10 cellular contexts compared by ENCODE assay signal in the genomic region with DNA sequence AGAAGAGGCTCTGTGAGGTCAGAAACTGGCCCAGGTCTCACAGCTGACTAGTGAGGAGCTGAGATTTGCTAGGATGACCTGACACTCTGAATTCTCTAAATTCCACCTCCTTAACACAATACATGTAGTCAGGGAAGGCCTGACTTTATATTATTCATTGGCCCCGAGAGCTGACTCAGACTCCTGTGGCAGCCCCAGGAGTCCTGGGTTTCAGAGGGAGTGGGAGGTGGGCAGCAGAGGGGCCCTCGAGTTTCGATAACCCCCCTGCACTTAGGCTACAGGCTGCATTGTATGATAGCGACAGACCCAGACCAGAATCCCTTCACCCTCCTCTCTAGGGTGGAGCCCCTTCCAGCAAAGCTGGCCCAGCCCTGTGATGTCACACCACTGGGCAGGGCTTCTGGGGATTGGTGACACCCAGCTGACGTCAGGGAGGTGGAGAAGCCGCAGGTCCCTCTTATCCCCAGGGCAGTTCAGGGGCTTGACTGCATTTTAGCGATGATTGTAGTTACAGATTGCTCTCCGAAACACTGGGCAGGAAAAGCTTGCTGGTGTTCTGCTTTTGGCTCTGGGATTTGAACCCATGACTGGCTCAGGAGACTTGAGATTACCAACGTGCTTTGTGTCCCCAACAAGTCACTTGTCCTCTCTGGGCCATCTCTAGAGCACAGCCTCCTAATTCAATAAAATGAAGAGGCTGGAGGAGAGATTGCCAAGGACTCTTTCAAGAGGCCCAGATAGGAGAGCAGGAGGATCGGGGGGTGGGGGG. TPM values are rescaled to one million over a fixed set of nuclear protein-coding genes. Genes with fewer than 3 reads are reported as not detected.
DNase-seq lines count a peak whose midpoint lies in the region; ATAC-seq and TF ChIP-seq lines count a peak whose summit lies in the region.
"Had no signal": no experiment of that assay in that cellular context is flagged by ENCODE, and none has a peak within 500 bp of the region (broad histone marks: within the 10 kb centered on the region; RNA-seq: fewer than 3 reads in every experiment).

No MANE protein-coding gene starts in this region.

- H3K27ac Mint-ChIP-seq in activated CD8-positive, alpha-beta T cell treated with anti-CD3 and anti-CD28 coated beads for 36 hours, result no peak overlapping the region
- no peak overlapping the region for H3K27ac Mint-ChIP-seq in activated CD8-positive, alpha-beta T cell treated with anti-CD3 and anti-CD28 coated beads, Interleukin-2, amount 10 ng/mL, durations not matched to agents 7 days and 5 days
- H3K27ac Mint-ChIP-seq in T-cell, result no peak overlapping the region
- H3K27ac Mint-ChIP-seq: naive B cell had no signal

- no peaks in the 10 kb centered on the region for H3K4me1 Mint-ChIP-seq in activated CD8-positive, alpha-beta T cell treated with anti-CD3 and anti-CD28 coated beads for 36 hours (ENCODE audit: low read depth)
- no peaks in the 10 kb centered on the region for H3K4me1 Mint-ChIP-seq in activated CD8-positive, alpha-beta T cell treated with anti-CD3 and anti-CD28 coated beads, Interleukin-2, amount 10 ng/mL, durations not matched to agents 7 days and 5 days (ENCODE audit: low read depth)
- no peaks in the 10 kb centered on the region for H3K4me1 Mint-ChIP-seq in T-cell
- H3K4me1 Mint-ChIP-seq: naive B cell had no signal

- POLR2A ChIA-PET in activated CD8-positive, alpha-beta T cell treated with anti-CD3 and anti-CD28 coated beads for 36 hours (lab: Charles Lee), result interaction anchor here (0.5 kb wide), 1 partner anchor 255 kb away, joined by 4 read pairs; no protein-coding TSS in a partner anchor
- POLR2A ChIA-PET in activated CD8-positive, alpha-beta T cell treated with anti-CD3 and anti-CD28 coated beads, Interleukin-2, amount 10 ng/mL, durations not matched to agents 7 days and 5 days (lab: Charles Lee), result no interaction called here
- POLR2A ChIA-PET in T-cell (lab: Charles Lee), result no interaction called here

- peak; percentile 45 for ATAC-seq in activated CD8-positive, alpha-beta T cell treated with anti-CD3 and anti-CD28 coated beads for 36 hours
- ATAC-seq in activated CD8-positive, alpha-beta T cell treated with anti-CD3 and anti-CD28 coated beads, Interleukin-2, amount 10 ng/mL, durations not matched to agents 7 days and 5 days, result no peak
- ATAC-seq in T-cell (replicated peaks in 1 of 4) (no peak), GM18511 (IDR thresholded peaks at IDR 0.05; ENCODE audit: unreplicated experiment) (no peak)

- no peaks in the 10 kb centered on the region for H3K36me3 Mint-ChIP-seq in activated CD8-positive, alpha-beta T cell treated with anti-CD3 and anti-CD28 coated beads for 36 hours (ENCODE audit: low read depth)
- no peaks in the 10 kb centered on the region for H3K36me3 Mint-ChIP-seq in activated CD8-positive, alpha-beta T cell treated with anti-CD3 and anti-CD28 coated beads, Interleukin-2, amount 10 ng/mL, durations not matched to agents 7 days and 5 days (ENCODE audit: low read depth)
- H3K36me3 Mint-ChIP-seq in T-cell, result no peaks in the 10 kb centered on the region
- H3K36me3 Mint-ChIP-seq: naive B cell had no signal

- H3K4me1 ChIP-seq in thyroid gland, result peaks cover 18 to 38% of the 10 kb centered on the region in 2 donors
- H3K4me1 ChIP-seq: BLaER1 had no signal

- WGBS in thyroid gland, 2 donors, result 52 to 57% methylated on average over 6 to 10 of the region's 10 CpGs

- no peak overlapping the region for H3K4me3 Mint-ChIP-seq in activated CD8-positive, alpha-beta T cell treated with anti-CD3 and anti-CD28 coated beads for 36 hours
- H3K4me3 Mint-ChIP-seq in activated CD8-positive, alpha-beta T cell treated with anti-CD3 and anti-CD28 coated beads, Interleukin-2, amount 10 ng/mL, durations not matched to agents 7 days and 5 days, result no peak overlapping the region
- H3K4me3 Mint-ChIP-seq in T-cell, result no peak overlapping the region
- H3K4me3 Mint-ChIP-seq: naive B cell had no signal

- TF ChIP-seq POLR2A in thyroid gland (IDR thresholded peaks at IDR 0.05), result peak in 1 of 2 donors; percentile 54

- no peaks in the 10 kb centered on the region for H3K27me3 Mint-ChIP-seq in activated CD8-positive, alpha-beta T cell treated with anti-CD3 and anti-CD28 coated beads for 36 hours
- H3K27me3 Mint-ChIP-seq in activated CD8-positive, alpha-beta T cell treated with anti-CD3 and anti-CD28 coated beads, Interleukin-2, amount 10 ng/mL, durations not matched to agents 7 days and 5 days (ENCODE audit: low read depth), result peaks cover 2% of the 10 kb centered on the region
- peaks cover 0 to 3% of the 10 kb centered on the region in 2 donors for H3K27me3 Mint-ChIP-seq in T-cell

- H3K27ac ChIP-seq in thyroid gland, result peak overlapping the region; percentile 89 to 95 (median 90)
- H3K27ac ChIP-seq: BLaER1 had no signal

- H3K36me3 ChIP-seq in thyroid gland, result no peaks in the 10 kb centered on the region
- H3K36me3 ChIP-seq: BLaER1 had no signal

- no peak for DNase-seq in activated CD8-positive, alpha-beta T cell treated with anti-CD3 and anti-CD28 coated beads for 36 hours
- no peak for DNase-seq in activated CD8-positive, alpha-beta T cell treated with anti-CD3 and anti-CD28 coated beads, Interleukin-2, amount 10 ng/mL, durations not matched to agents 7 days and 5 days
- DNase-seq in SHP77 treated with DMSO at 0.1 percent for 48 hours (lab: John Stamatoyannopoulos, UW) (peak; percentile 72), fibroblast of the aortic adventitia (ENCODE audit: low read depth) (peak; percentile 73), thyroid gland (peak; percentile 58 to 61), T-cell (no peak)
- DNase-seq in activated naive CD4-positive, alpha-beta T cell treated with anti-CD3 and anti-CD28 coated beads, Interleukin-2, amount 50 U/mL, for 16 hours, result no peak
- DNase-seq: naive B cell had no signal

- H3K4me3 ChIP-seq in fibroblast of the aortic adventitia (ENCODE audit: low read depth, low read length) (no peak overlapping the region), thyroid gland (replicated peaks in 1 of 3) (no peak overlapping the region)
- H3K4me3 ChIP-seq: BLaER1 had no signal

- no peaks in the 10 kb centered on the region for H3K27me3 ChIP-seq in thyroid gland
- H3K27me3 ChIP-seq: BLaER1 had no signal

- TF ChIP-seq CTCF in activated CD8-positive, alpha-beta T cell treated with anti-CD3 and anti-CD28 coated beads for 36 hours (IDR thresholded peaks at IDR 0.05), result no peak
- TF ChIP-seq CTCF in fibroblast of the aortic adventitia (IDR thresholded peaks at IDR 0.05; ENCODE audit: insufficient read depth, low read length) (no peak), thyroid gland (IDR thresholded peaks at IDR 0.05) (no peak)

- H3K9me3 Mint-ChIP-seq in activated CD8-positive, alpha-beta T cell treated with anti-CD3 and anti-CD28 coated beads for 36 hours, result no peaks in the 10 kb centered on the region
- no peaks in the 10 kb centered on the region for H3K9me3 Mint-ChIP-seq in activated CD8-positive, alpha-beta T cell treated with anti-CD3 and anti-CD28 coated beads, Interleukin-2, amount 10 ng/mL, durations not matched to agents 7 days and 5 days (ENCODE audit: insufficient read depth)
- H3K9me3 Mint-ChIP-seq in T-cell, result no peaks in the 10 kb centered on the region
- H3K9me3 Mint-ChIP-seq: naive B cell had no signal

- CTCF ChIA-PET in activated CD8-positive, alpha-beta T cell treated with anti-CD3 and anti-CD28 coated beads for 36 hours (lab: Charles Lee), result interaction anchor here (0.9 to 1.3 kb wide), 3 partner anchors 14 to 106 kb away, joined by 3 to 5 read pairs (median 3); no protein-coding TSS in a partner anchor
- CTCF ChIA-PET in activated CD8-positive, alpha-beta T cell treated with anti-CD3 and anti-CD28 coated beads, Interleukin-2, amount 10 ng/mL, durations not matched to agents 7 days and 5 days (lab: Charles Lee), result no interaction called here
- CTCF ChIA-PET in T-cell (lab: Charles Lee), result no interaction called here

- intact Hi-C loops in activated CD8-positive, alpha-beta T cell treated with anti-CD3 and anti-CD28 coated beads for 36 hours (cut with micrococcal nuclease), result no loop called here
- intact Hi-C loops in thyroid gland (cut with DNase I), result no loop called here

- H3K9me3 ChIP-seq in thyroid gland, result no peaks in the 10 kb centered on the region
- H3K9me3 ChIP-seq: BLaER1 had no signal

RNA-seq across cellular contexts. Expression of a gene that starts 17.0 kb away (rescaled TPM):
- total RNA-seq in activated CD8-positive, alpha-beta T cell treated with anti-CD3 and anti-CD28 coated beads for 36 hours, result not detected
- not detected for total RNA-seq in activated CD8-positive, alpha-beta T cell treated with anti-CD3 and anti-CD28 coated beads, Interleukin-2, amount 10 ng/mL, durations not matched to agents 7 days and 5 days
- not detected in 2 replicates for total RNA-seq in fibroblast of the aortic adventitia (ENCODE audit: low replicate concordance)
- under 1 TPM in 2 of 4 donors, not detected in 2; 0.22 to 0.34 TPM for total RNA-seq in thyroid gland
- not detected for total RNA-seq in T-cell

RNA-seq across cellular contexts. Expression of a gene that starts 38.8 kb away (rescaled TPM):
- total RNA-seq in activated CD8-positive, alpha-beta T cell treated with anti-CD3 and anti-CD28 coated beads for 36 hours, result 10 to 100 TPM; 25.8 to 33.7 TPM
- 10 to 100 TPM; 39.7 to 42.0 TPM for total RNA-seq in activated CD8-positive, alpha-beta T cell treated with anti-CD3 and anti-CD28 coated beads, Interleukin-2, amount 10 ng/mL, durations not matched to agents 7 days and 5 days
- total RNA-seq in fibroblast of the aortic adventitia (ENCODE audit: low replicate concordance), result 3.4 and 16.9 TPM in 2 replicates
- 10 to 100 TPM; 31.2 to 38.6 (median 35.0) TPM for total RNA-seq in thyroid gland
- total RNA-seq in T-cell, result 10 to 100 TPM; 37.8 to 70.2 (median 50.9) TPM

RNA-seq across cellular contexts. Expression of a gene that starts 54.6 kb away (rescaled TPM):
- 100 to 1,000 TPM; 195 to 200 TPM for total RNA-seq in activated CD8-positive, alpha-beta T cell treated with anti-CD3 and anti-CD28 coated beads for 36 hours
- total RNA-seq in activated CD8-positive, alpha-beta T cell treated with anti-CD3 and anti-CD28 coated beads, Interleukin-2, amount 10 ng/mL, durations not matched to agents 7 days and 5 days, result 100 to 1,000 TPM; 242 to 255 TPM
- not detected in 2 replicates for total RNA-seq in fibroblast of the aortic adventitia (ENCODE audit: low replicate concordance)
- 1 to 10 TPM; 1.3 to 4.3 (median 2.1) TPM for total RNA-seq in thyroid gland
- 100 to 1,000 TPM in 1 of 5 donors, 10 to 100 TPM in 4; 67.1 to 124 (median 71.7) TPM for total RNA-seq in T-cell

Comparison
In these comparisons a context has a peak if more than half of its experiments do, and no peak if none do; other contexts are left out.
1. DNase-seq: peak in SHP77 treated with DMSO at 0.1 percent for 48 hours (single experiment), fibroblast of the aortic adventitia (single experiment) and thyroid gland (2 of 2); none in activated CD8-positive, alpha-beta T cell treated with anti-CD3 and anti-CD28 coated beads for 36 hours (single experiment), activated CD8-positive, alpha-beta T cell treated with anti-CD3 and anti-CD28 coated beads, Interleukin-2, amount 10 ng/mL, durations not matched to agents 7 days and 5 days (single experiment), T-cell (0 of 34) and activated naive CD4-positive, alpha-beta T cell treated with anti-CD3 and anti-CD28 coated beads, Interleukin-2, amount 50 U/mL, for 16 hours (single experiment).
2. RNA of a gene that starts 54.6 kb away (total RNA-seq): 242 to 255 TPM in activated CD8-positive, alpha-beta T cell treated with anti-CD3 and anti-CD28 coated beads, Interleukin-2, amount 10 ng/mL, durations not matched to agents 7 days and 5 days, 195 to 200 TPM in activated CD8-positive, alpha-beta T cell treated with anti-CD3 and anti-CD28 coated beads for 36 hours and 67.1 to 124 TPM in T-cell; 1.3 to 4.3 TPM in thyroid gland and not detected in fibroblast of the aortic adventitia; every median in the first group is over 10 times any median in the second.